Comparison of ENCODE assay signal across 13 cellular contexts in genomic region chr5:111211341-111211740, GRCh38. TPM values are rescaled to one million over a fixed set of nuclear protein-coding genes. Genes with fewer than 3 reads are reported as not detected.
DNase-seq lines count a peak whose midpoint lies in the region; ATAC-seq lines count a peak whose summit lies in the region.
"Had no signal": no experiment of that assay in that cellular context is flagged by ENCODE, and none has a peak within 500 bp of the region (broad histone marks: within the 10 kb centered on the region; RNA-seq: fewer than 3 reads in every experiment).

No MANE protein-coding gene starts in this region.

- no peak overlapping the region for H4K8ac ChIP-seq in mesendoderm (ENCODE audit: low read depth, low read length)

- no peak overlapping the region for H2BK15ac ChIP-seq in mesendoderm (replicated peaks; ENCODE audit: low read depth)

- H3K79me2 ChIP-seq in mesendoderm (ENCODE audit: control insufficient read depth, insufficient read depth, low read length), result no peaks in the 10 kb centered on the region

- H3K4me1 ChIP-seq in mesendoderm (ENCODE audit: control insufficient read depth, low read depth, low read length), result no peaks in the 10 kb centered on the region

- H3K56ac ChIP-seq in mesendoderm (ENCODE audit: low read length), result no peak overlapping the region

- no peak overlapping the region for H3K4ac ChIP-seq in mesendoderm (ENCODE audit: low read depth, low read length)

- H3K27me3 ChIP-seq in mesendoderm (ENCODE audit: insufficient read depth, low read length, poor library complexity), result no peaks in the 10 kb centered on the region

- DNase-seq in NCI-H2107 treated with DMSO at 0.1 percent for 48 hours (lab: John Stamatoyannopoulos, UW; ENCODE audit: unreplicated experiment), result no peak
- no peak for DNase-seq in mesendoderm
- DNase-seq in HuH-7.5 (ENCODE audit: low spot score), result no peak
- DNase-seq: activated gamma-delta T cell treated with Interleukin-2 at 50 U/mL for 16 hours, COR-L47, nephron progenitor cell, RPMI8226 had no signal

- no peak overlapping the region for H3K9ac ChIP-seq in mesendoderm (ENCODE audit: low read length)
- H3K9ac ChIP-seq: KMS-11 had no signal

- H3K36me3 ChIP-seq in mesendoderm (ENCODE audit: control insufficient read depth, insufficient read depth, low read length), result no peaks in the 10 kb centered on the region

- no peak overlapping the region for H4K5ac ChIP-seq in mesendoderm (ENCODE audit: low read length)

- H2AK5ac ChIP-seq in mesendoderm (ENCODE audit: low read length), result no peak overlapping the region

- H2BK120ac ChIP-seq in mesendoderm (ENCODE audit: low read depth, low read length), result no peak overlapping the region

- H3K79me1 ChIP-seq in mesendoderm (ENCODE audit: low read length), result no peaks in the 10 kb centered on the region

- no peak overlapping the region for H3K4me2 ChIP-seq in mesendoderm (ENCODE audit: low read length)
- H3K4me2 ChIP-seq: KMS-11 had no signal

- peak; percentile 74 for ATAC-seq in GM18498 (IDR thresholded peaks at IDR 0.05; ENCODE audit: unreplicated experiment)
- peak; percentile 92 for ATAC-seq in GM19043 (IDR thresholded peaks at IDR 0.05; ENCODE audit: low read depth, unreplicated experiment)
- peak; percentile 68 for ATAC-seq in HG02759 (IDR thresholded peaks at IDR 0.05; ENCODE audit: unreplicated experiment)
- peak; percentile 90 for ATAC-seq in HG03565 (IDR thresholded peaks at IDR 0.05; ENCODE audit: unreplicated experiment)
- ATAC-seq in HG03520 (IDR thresholded peaks at IDR 0.05; ENCODE audit: unreplicated experiment), result no peak

- no peak overlapping the region for H3K4me3 ChIP-seq in mesendoderm (ENCODE audit: low read length)

- no CpG with 5 or more reads among the region's 1 CpG for WGBS in mesendoderm (ENCODE audit: extremely low coverage, insufficient coverage, low lambda C conversion rate)

- H2BK5ac ChIP-seq in mesendoderm (ENCODE audit: low read length), result no peak overlapping the region

- H3K18ac ChIP-seq in mesendoderm (ENCODE audit: low read length), result no peak overlapping the region

- no peak overlapping the region for H3K27ac ChIP-seq in mesendoderm (ENCODE audit: low read depth, low read length)
- H3K27ac ChIP-seq: KMS-11 had no signal

- H3K23ac ChIP-seq in mesendoderm (ENCODE audit: low read length), result no peak overlapping the region

RNA-seq across cellular contexts. Expression of gene CAMK4, which starts 12.8 kb away (rescaled TPM):
- 2.7 TPM for polyA plus RNA-seq in mesendoderm (2013, experiment 1 of 2)
- 2.0 TPM for polyA plus RNA-seq in mesendoderm (2013, experiment 2 of 2)
